8 cellular contexts compared by ENCODE assay signal in the genomic region with DNA sequence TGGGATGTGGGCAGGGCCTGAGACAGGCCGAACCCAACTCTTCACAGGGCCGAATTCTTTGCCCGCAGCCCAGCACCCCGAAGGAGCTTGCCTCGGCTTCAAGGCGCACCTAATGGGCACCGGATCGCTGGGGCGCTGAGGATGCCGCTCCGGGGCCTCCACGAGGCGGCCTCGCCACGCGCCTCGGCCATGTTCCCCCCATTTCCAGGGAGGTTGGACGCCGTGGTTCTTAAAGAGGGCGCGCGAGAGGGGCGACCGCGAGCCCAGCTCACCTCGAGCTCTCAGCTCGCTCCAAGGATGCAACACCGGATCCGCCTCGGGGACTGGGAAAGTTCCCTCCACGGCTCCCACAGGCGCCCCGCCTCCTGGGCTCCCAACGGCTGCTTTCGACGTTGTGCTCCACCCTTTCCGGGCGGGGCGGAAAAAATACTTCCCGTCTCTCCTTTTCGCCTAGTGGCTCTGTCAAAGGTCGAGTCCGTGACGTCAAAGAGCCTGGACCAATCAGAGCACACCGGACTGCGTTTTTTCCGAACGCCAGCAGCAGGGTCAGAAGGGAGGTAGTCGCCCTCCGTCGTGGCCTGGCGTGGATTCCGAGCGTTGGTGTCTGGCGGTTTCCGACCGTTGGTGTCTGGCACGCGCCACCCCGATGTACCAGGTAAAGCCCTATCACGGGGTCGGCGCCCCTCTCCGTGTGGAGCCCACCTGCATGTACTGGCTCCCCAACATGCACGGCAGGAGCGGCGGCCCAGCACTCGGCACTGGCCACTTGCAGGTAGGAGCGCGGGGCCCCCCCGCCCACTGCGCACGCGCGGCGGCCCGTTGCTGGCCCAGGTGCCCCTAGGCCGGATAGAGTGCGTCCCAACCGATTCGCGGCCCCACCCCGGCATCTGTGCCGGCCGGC. TPM values are rescaled to one million over a fixed set of nuclear protein-coding genes. Genes with fewer than 3 reads are reported as not detected.
A peak's percentile ranks its signal among the peaks of the same experiment; 100 is the strongest.
DNase-seq lines count a peak whose midpoint lies in the region; ATAC-seq and TF ChIP-seq lines count a peak whose summit lies in the region.
"Not testable (repeated sequence)": the region's sequence is repeated elsewhere in the genome, so short reads cannot be mapped to it uniquely, and the experiment has no call there.

No MANE protein-coding gene starts in this region.

- intact Hi-C loops in activated B cell treated with CpG ODN at 0.5 μM for 24 hours (cut with micrococcal nuclease), result loop anchor here (1.0 to 2.0 kb wide), 3 partner anchors 8 to 93 kb away; a partner anchor contains a TSS

- DNase-seq in AG08396 (ENCODE audit: low spot score) (peak; percentile 92), NCI-H226 (peak; percentile 91), activated B cell treated with CpG ODN at 0.5 μM for 24 hours (peak; percentile 85), caudate nucleus (lab: John Stamatoyannopoulos, UW) (peak; percentile 16 to 98 (median 89)), iris pigment epithelial cell (ENCODE audit: low read depth) (peak; percentile 89)
- DNase-seq in stimulated activated CD4-positive, alpha-beta T cell treated with anti-CD3 and anti-CD28 coated beads, Interleukin-12 subunit alpha, Interleukin-12 subunit beta, amount 100 ng/mL, for 24 hours (ENCODE audit: low read depth in 2 of 2), result peak; percentile 77 to 78

- H3K27ac Mint-ChIP-seq in activated B cell treated with CpG ODN at 0.5 μM for 24 hours, result peak overlapping the region; percentile 86

- CTCF ChIA-PET in activated B cell treated with CpG ODN at 0.5 μM for 24 hours (lab: Charles Lee), result not testable (repeated sequence)

- not testable (repeated sequence) for H3K27me3 Mint-ChIP-seq in activated B cell treated with CpG ODN at 0.5 μM for 24 hours

- in situ Hi-C loops in GM18951 (cut with MboI; ENCODE audit: low sequenced_read_pairs, unreplicated experiment), result not testable (repeated sequence)

- peak overlapping the region; percentile 96 for H3K27ac ChIP-seq in caudate nucleus (ENCODE audit: low read depth, low read length)

- H3K4me3 Mint-ChIP-seq in activated B cell treated with CpG ODN at 0.5 μM for 24 hours, result peak overlapping the region; percentile 93

- POLR2A ChIA-PET in activated B cell treated with CpG ODN at 0.5 μM for 24 hours (lab: Charles Lee), result interaction anchor here (0.6 to 1.2 kb wide), 6 partner anchors 9 to 187 kb away, joined by 3 to 6 read pairs (median 3); a partner anchor contains a TSS

- not testable (repeated sequence) for H3K9me3 Mint-ChIP-seq in activated B cell treated with CpG ODN at 0.5 μM for 24 hours

- not testable (repeated sequence) for TF ChIP-seq CTCF in activated B cell treated with CpG ODN at 0.5 μM for 24 hours (IDR thresholded peaks at IDR 0.05)

- peaks cover 34% of the 10 kb centered on the region for H3K36me3 Mint-ChIP-seq in activated B cell treated with CpG ODN at 0.5 μM for 24 hours (ENCODE audit: low read depth)

- ATAC-seq in HG03175 (IDR thresholded peaks at IDR 0.05; ENCODE audit: unreplicated experiment) (peak; percentile 97), activated B cell treated with CpG ODN at 0.5 μM for 24 hours (ENCODE audit: low read depth) (peak; percentile 92)

- peaks cover 24% of the 10 kb centered on the region for H3K4me1 Mint-ChIP-seq in activated B cell treated with CpG ODN at 0.5 μM for 24 hours

- TF ChIP-seq POLR2A in GM18951 (IDR thresholded peaks at IDR 0.05; ENCODE audit: extremely low read depth, insufficient read depth, insufficient read length), result peak; percentile 90

RNA-seq across cellular contexts. Expression of a gene that starts 22.1 kb away (rescaled TPM):
- 65.8 and 79.4 TPM in 2 replicates for total RNA-seq in activated B cell treated with CpG ODN at 0.5 μM for 24 hours

RNA-seq across cellular contexts. Expression of a gene that starts 28.3 kb away (rescaled TPM):
- not detected in 2 replicates for total RNA-seq in activated B cell treated with CpG ODN at 0.5 μM for 24 hours

RNA-seq across cellular contexts. Expression of a gene that starts 37.5 kb away (rescaled TPM):
- total RNA-seq in activated B cell treated with CpG ODN at 0.5 μM for 24 hours, result 2.1 and 2.2 TPM in 2 replicates

Comparison
In these comparisons a context has a peak if more than half of its experiments do, and no peak if none do; other contexts are left out.
1. Peak in every context shown above with its lines: DNase-seq, ATAC-seq and H3K27ac ChIP-seq.